In the genomic region with DNA sequence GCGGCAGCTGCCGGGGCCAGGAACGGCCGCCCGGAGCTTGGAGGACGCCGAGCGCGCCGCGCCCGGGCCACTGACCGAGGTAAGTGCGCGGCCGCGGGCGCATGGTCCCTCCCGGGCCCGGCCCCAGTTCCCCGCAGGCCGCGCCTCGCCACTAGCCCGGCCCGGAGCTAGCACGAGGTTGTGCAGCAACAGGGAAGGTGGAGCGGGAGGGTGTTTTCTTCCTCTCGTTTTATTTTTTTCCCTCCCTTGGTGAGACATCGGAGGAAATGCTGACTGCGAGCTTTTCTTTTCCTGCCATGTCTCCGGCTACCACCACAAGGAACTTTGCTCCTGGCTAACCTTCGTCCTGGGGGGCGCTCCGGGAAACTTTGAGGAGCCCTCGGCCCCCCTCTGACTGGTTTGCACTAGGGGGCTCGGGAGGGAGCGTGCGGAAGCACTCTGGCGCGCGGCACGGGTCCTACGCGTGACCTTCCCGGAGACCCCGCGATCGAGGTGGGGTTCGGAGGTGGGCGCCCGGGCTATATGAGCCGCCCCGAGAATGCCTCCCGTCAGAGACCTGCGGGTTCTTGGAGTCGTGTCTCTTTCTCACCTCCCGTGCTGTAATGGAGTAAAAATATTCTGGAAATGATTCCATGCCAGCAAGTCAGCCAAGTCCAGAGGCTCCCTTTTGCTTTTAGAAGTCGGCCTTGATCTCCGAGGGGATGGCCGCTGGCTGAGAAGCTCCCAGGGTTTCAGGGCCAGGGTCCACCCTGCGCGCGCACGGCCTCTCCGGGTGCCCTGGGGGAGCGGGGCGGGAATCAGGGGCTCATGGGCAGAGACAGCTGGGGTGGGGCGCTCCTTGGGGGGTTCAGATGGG, we compare ENCODE assay signal across 9 cellular contexts. TPM values are rescaled to one million over a fixed set of nuclear protein-coding genes. Genes with fewer than 3 reads are reported as not detected.
A peak's percentile ranks its signal among the peaks of the same experiment; 100 is the strongest.
DNase-seq lines count a peak whose midpoint lies in the region; ATAC-seq and TF ChIP-seq lines count a peak whose summit lies in the region.
"Had no signal": no experiment of that assay in that cellular context is flagged by ENCODE, and none has a peak within 500 bp of the region (broad histone marks: within the 10 kb centered on the region; RNA-seq: fewer than 3 reads in every experiment).

No MANE protein-coding gene starts in this region.

- peak; percentile 15 for DNase-seq in NOMO-1 treated with DMSO at 0.1 percent for 48 hours (lab: John Stamatoyannopoulos, UW; ENCODE audit: unreplicated experiment)
- DNase-seq in NOMO-1 treated with dmso at 0.1 percent for 144 hours (lab: John Stamatoyannopoulos, UW; ENCODE audit: unreplicated experiment): no peak
- peak; percentile 11 for DNase-seq in brain microvascular endothelial cell
- peak; percentile 75 for DNase-seq in left kidney (ENCODE audit: low read depth, low spot score)
- no peak for DNase-seq in thoracic aorta (ENCODE audit: low spot score)
- DNase-seq in activated CD4-positive, alpha-beta T cell treated with anti-CD3 and anti-CD28 coated beads for 1 hour: no peak
- DNase-seq in GM10248 (ENCODE audit: extremely low spot score): no peak

- POLR2A ChIA-PET in GM10248 (lab: Yijun Ruan, JAX): no interaction called here

- ATAC-seq in thoracic aorta (ENCODE audit: insufficient number of reproducible peaks, low FRiP score, low read depth) (no peak), GM21737 (IDR thresholded peaks at IDR 0.05; ENCODE audit: unreplicated experiment) (no peak)

- H3K27me3 ChIP-seq in brain microvascular endothelial cell (replicated peaks) (peaks cover 9% of the 10 kb centered on the region), thoracic aorta (replicated peaks; ENCODE audit: insufficient read depth) (no peaks in the 10 kb centered on the region)

- peaks cover 13 to 25% of the 10 kb centered on the region in 2 donors for H3K4me1 ChIP-seq in thoracic aorta (ENCODE audit: control insufficient read depth in 1 of 2, low read depth in 2 of 2)

- H3K4me3 ChIP-seq in brain microvascular endothelial cell (ENCODE audit: low read depth, low read length): peak overlapping the region; percentile 40
- H3K4me3 ChIP-seq in thoracic aorta: peak overlapping the region; percentile 78

- in situ Hi-C loops in brain microvascular endothelial cell (cut with HindIII; ENCODE audit: low pct_ligation_motif_present, low sequenced_read_pairs): no loop called here

- H3K36me3 ChIP-seq in brain microvascular endothelial cell (replicated peaks) (no peaks in the 10 kb centered on the region), thoracic aorta (no peaks in the 10 kb centered on the region)

- no peaks in the 10 kb centered on the region for H3K9me3 ChIP-seq in thoracic aorta

- TF ChIP-seq CTCF in brain microvascular endothelial cell (IDR thresholded peaks at IDR 0.05; ENCODE audit: low read depth, low read length, missing control alignments): no peak
- TF ChIP-seq CTCF in thoracic aorta (IDR thresholded peaks at IDR 0.05): no peak
- no peak for TF ChIP-seq CTCF in GM10248 (IDR thresholded peaks at IDR 0.05; ENCODE audit: control extremely low read depth, extremely low read depth, low read depth, missing control alignments)

- no peak overlapping the region for H3K27ac ChIP-seq in brain microvascular endothelial cell
- H3K27ac ChIP-seq in thoracic aorta: no peak overlapping the region

- CTCF ChIA-PET in GM10248 (lab: Yijun Ruan, JAX): no interaction called here

RNA-seq across cellular contexts. Expression of gene KCNJ12, which starts 0.9 kb away (rescaled TPM):
- 1 to 10 TPM in 1 of 2 donors, under 1 TPM in 1; 0.81 to 1.2 TPM for total RNA-seq in thoracic aorta
- total RNA-seq: T-helper 1 cell treated with Interleukin-12 subunit alpha and Interleukin-12 subunit beta and Interleukin-4 antibody, amounts not matched to agents 30 ng/mL and 1 ng/mL, for 36 hours had no signal

Comparison
In these comparisons a context has a peak if more than half of its experiments do, and no peak if none do; other contexts are left out.
1. DNase-seq: peak in NOMO-1 treated with DMSO at 0.1 percent for 48 hours (single experiment), brain microvascular endothelial cell (single experiment) and left kidney (single experiment); none in NOMO-1 treated with dmso at 0.1 percent for 144 hours (single experiment), thoracic aorta (single experiment), activated CD4-positive, alpha-beta T cell treated with anti-CD3 and anti-CD28 coated beads for 1 hour (single experiment) and GM10248 (single experiment).